Comparison of ENCODE assay signal across 27 cellular contexts in genomic region chr14:52939427-52939826, GRCh38.
"Had no signal": no experiment of that assay in that cellular context is flagged by ENCODE, and none has a peak within 500 bp of the region (broad histone marks: within the 10 kb centered on the region; RNA-seq: fewer than 3 reads in every experiment).

No MANE protein-coding gene starts in this region.

- H3K27me3 ChIP-seq: dorsolateral prefrontal cortex, esophagus squamous epithelium, heart right ventricle, left lung, thyroid gland had no signal

- DNase-seq: cerebellar nuclear complex; dorsolateral prefrontal cortex; effector CD4-positive, alpha-beta T cell; esophagus squamous epithelium; foreskin melanocyte; glutamatergic neuron; heart right ventricle; hippocampal formation; left cardiac atrium; left lung; mesenchymal stem cell; mucosa of descending colon; naive B cell; psoas muscle; right cardiac atrium; small intestine; stimulated activated CD4-positive, alpha-beta T cell treated with anti-CD3 and anti-CD28 coated beads, Interleukin-1b, Interleukin-23, amount 100 ng/mL, for 48 hours; stimulated activated CD4-positive, alpha-beta T cell treated with anti-CD3 and anti-CD28 coated beads, Interleukin-4, amount 100 ng/mL, for 1 hour; stimulated activated CD8-positive, alpha-beta memory T cell treated with anti-CD3 and anti-CD28 coated beads, Interleukin-4, amount 100 ng/mL, for 48 hours; stimulated activated naive CD4-positive, alpha-beta T cell; stimulated activated naive CD8-positive, alpha-beta T cell treated with anti-CD3 and anti-CD28 coated beads, Interleukin-15, amount 100 ng/mL, for 72 hours had no signal

- H3K9me3 ChIP-seq: esophagus squamous epithelium, heart right ventricle, left lung, mucosa of descending colon, neutrophil, psoas muscle, thyroid gland had no signal

- H3K4me3 ChIP-seq: dorsolateral prefrontal cortex, esophagus squamous epithelium, heart right ventricle, left lung, mucosa of descending colon, psoas muscle, thyroid gland had no signal

- H3K27ac ChIP-seq: dorsolateral prefrontal cortex, left lung, neutrophil, psoas muscle had no signal

- H3K36me3 ChIP-seq: esophagus squamous epithelium, left lung, neutrophil, thyroid gland had no signal

- ATAC-seq: heart right ventricle; left cardiac atrium; left lung; mucosa of descending colon; natural killer cell treated with Interleukin-12 subunit alpha and Interleukin-12 subunit beta and Interleukin-15 and Interleukin-18, amount 100 ng/mL, for 72 hours; psoas muscle; right cardiac atrium; stimulated activated naive CD8-positive, alpha-beta T cell treated with anti-CD3 and anti-CD28 coated beads, Interleukin-15, amount 100 ng/mL, for 72 hours had no signal

- FAIRE-seq: colon, endothelial cell of umbilical vein, islet of Langerhans, small intestine had no signal
